Comparison of ENCODE assay signal across 17 cellular contexts in genomic region chr7:152056621-152057274, GRCh38. TPM values are rescaled to one million over a fixed set of nuclear protein-coding genes. Genes with fewer than 3 reads are reported as not detected.
DNase-seq lines count a peak whose midpoint lies in the region; ATAC-seq, FAIRE-seq and TF ChIP-seq lines count a peak whose summit lies in the region.
"Had no signal": no experiment of that assay in that cellular context is flagged by ENCODE, and none has a peak within 500 bp of the region (broad histone marks: within the 10 kb centered on the region; RNA-seq: fewer than 3 reads in every experiment).

No MANE protein-coding gene starts in this region.

- H3K4me2 ChIP-seq in H1 (ENCODE audit: insufficient read depth in 1 of 2, low read depth in 2 of 2, low read length in 2 of 2) (peak overlapping the region in 1 of 2 experiments; percentile 12; a peak in 1 of 4 replicates), neural progenitor cell (peak overlapping the region; percentile 35)

- no peak for TF ChIP-seq CTCF in H1 (IDR thresholded peaks at IDR 0.05; ENCODE audit: control extremely low read depth in 1 of 3, insufficient read depth in 1 of 3, low read depth in 1 of 3, low read length in 3 of 3)
- no peak for TF ChIP-seq CTCF in neural progenitor cell (IDR thresholded peaks at IDR 0.05)

- 36% methylated on average over 3 of the region's 3 CpGs; no CpG with 5 or more reads in 1 of the 2 experiments for WGBS in H1 (ENCODE audit: extremely low coverage in 1 of 2, insufficient coverage in 1 of 2, insufficient read length in 1 of 2, insufficient replicate concordance in 2 of 2, low coverage in 1 of 2, low lambda C conversion rate in 2 of 2, missing lambda C conversion rate in 1 of 2), 2 experiments

- no peaks in the 10 kb centered on the region; a peak in 1 of 8 replicates for H3K36me3 ChIP-seq in H1 (ENCODE audit: control insufficient read depth in 2 of 4, insufficient read depth in 4 of 4, low read length in 3 of 4)
- no peaks in the 10 kb centered on the region for H3K36me3 ChIP-seq in neural progenitor cell
- H3K36me3 ChIP-seq: HAP-1 had no signal

- H3K27me3 Mint-ChIP-seq in neural progenitor cell (ENCODE audit: insufficient read depth, low read depth) = no peaks in the 10 kb centered on the region
- H3K27me3 Mint-ChIP-seq: CD4-positive, alpha-beta memory T cell had no signal

- no peaks in the 10 kb centered on the region for H4K20me1 ChIP-seq in H1 (replicated peaks in 1 of 2; ENCODE audit: control insufficient read depth in 1 of 2, insufficient read depth in 2 of 2, low read length in 2 of 2)
- H4K20me1 ChIP-seq in neural progenitor cell (ENCODE audit: low read depth) = peaks cover 4% of the 10 kb centered on the region

- H2BK120ac ChIP-seq in H1 (replicated peaks; ENCODE audit: low read depth, low read length) = no peak overlapping the region

- no peak overlapping the region for H3K23ac ChIP-seq in H1 (ENCODE audit: insufficient read length)

- CTCF ChIA-PET in HEK293T (lab: Yijun Ruan, JAX) = no interaction called here
- CTCF ChIA-PET in H1 (lab: Charles Lee; ENCODE audit: partially characterized antibody) = interaction anchor here (1.5 kb wide), 1 partner anchor 20 kb away, joined by 5 read pairs; no protein-coding TSS in a partner anchor

- H4K5ac ChIP-seq in H1 (ENCODE audit: insufficient read length, low read depth, low read length) = no peak overlapping the region

- no peak overlapping the region for H3K4me3 Mint-ChIP-seq in neural progenitor cell
- H3K4me3 Mint-ChIP-seq: CD4-positive, alpha-beta memory T cell had no signal

- no peak overlapping the region for H2AFZ ChIP-seq in H1 (ENCODE audit: low read length)
- no peak overlapping the region for H2AFZ ChIP-seq in neural progenitor cell (replicated peaks)
- H2AFZ ChIP-seq: GM23248 had no signal

- peaks cover 12% of the 10 kb centered on the region for H3K9me3 Mint-ChIP-seq in neural progenitor cell

- no peak for TF ChIP-seq EP300 in H1 (IDR thresholded peaks at IDR 0.05; ENCODE audit: borderline replicate concordance in 1 of 2, low read depth in 2 of 2, low read length in 2 of 2)

- DNase-seq in HEK293T (ENCODE audit: extremely low spot score) (no peak), H1 (ENCODE audit: low read depth in 1 of 2, low spot score in 2 of 2) (no peak), neural progenitor cell (ENCODE audit: low spot score) (no peak), D341Med (ENCODE audit: low spot score) (no peak), NCI-H524 treated with DMSO at 0.1 percent for 48 hours (lab: John Stamatoyannopoulos, UW) (no peak)
- DNase-seq: C1 segment of cervical spinal cord; Calu3; CD4-positive, alpha-beta memory T cell; COR-L47; DMS153; DND-41; GM23248 had no signal

- H3K4me3 ChIP-seq in H1 (ENCODE audit: extremely low read depth in 1 of 4, insufficient read depth in 2 of 4, low read depth in 3 of 4, low read length in 4 of 4) (no peak overlapping the region), neural progenitor cell (no peak overlapping the region)
- H3K4me3 ChIP-seq: GM23248, HAP-1 had no signal

- TF ChIP-seq POLR2A in H1 (IDR thresholded peaks at IDR 0.05; ENCODE audit: control extremely low read depth in 1 of 2, low read depth in 2 of 2, low read length in 2 of 2) = no peak

- H3K79me1 ChIP-seq in H1 (ENCODE audit: low read depth, low read length) = no peaks in the 10 kb centered on the region

- H3K4me1 ChIP-seq in H1 (replicated peaks in 1 of 4; ENCODE audit: control insufficient read depth in 3 of 4, insufficient read depth in 4 of 4, low read length in 3 of 4) (peaks cover 0 to 9% (median 4%) of the 10 kb centered on the region in 4 experiments; a peak in 3 of 7 replicates), neural progenitor cell (peaks cover 12% of the 10 kb centered on the region)

- H2BK15ac ChIP-seq in H1 (ENCODE audit: low read length) = no peak overlapping the region

- 0 out of 2 replicates have a peak overlapping the region, but pooled peaks have one; percentile 62 for H4K8ac ChIP-seq in H1 (ENCODE audit: extremely low read depth, insufficient read depth, low read length)

- no peak for TF ChIP-seq RAD21 in H1 (IDR thresholded peaks at IDR 0.05 in 1 of 2, conservative IDR thresholded peaks at IDR 0.05 in 1 of 2; ENCODE audit: low read depth in 2 of 2, low read length in 2 of 2)

- H3K27ac Mint-ChIP-seq in neural progenitor cell = no peak overlapping the region
- H3K27ac Mint-ChIP-seq: CD4-positive, alpha-beta memory T cell had no signal

- peaks cover 3% of the 10 kb centered on the region for H3F3A ChIP-seq in neural progenitor cell (ENCODE audit: low read depth)

- no peak overlapping the region for H2BK12ac ChIP-seq in H1 (ENCODE audit: low read depth, low read length)

- POLR2A ChIA-PET in HEK293T (lab: Yijun Ruan, JAX) = no interaction called here
- POLR2A ChIA-PET in H1 (lab: Charles Lee; ENCODE audit: partially characterized antibody) = no interaction called here

- H3K9me3 ChIP-seq in H1 (ENCODE audit: insufficient read depth in 2 of 2, low read depth in 1 of 2, low read length in 1 of 2) = no peaks in the 10 kb centered on the region
- H3K9me3 ChIP-seq in neural progenitor cell (ENCODE audit: low read depth) = no peaks in the 10 kb centered on the region
- H3K9me3 ChIP-seq: HAP-1 had no signal

- H2BK5ac ChIP-seq in H1 (ENCODE audit: low read depth, low read length) = no peak overlapping the region

- H3K56ac ChIP-seq in H1 (replicated peaks; ENCODE audit: insufficient read length, low read depth, low read length) = no peak overlapping the region

- no peak overlapping the region for H3K18ac ChIP-seq in H1 (ENCODE audit: extremely low read depth, low read length)

- H3K4me1 Mint-ChIP-seq in neural progenitor cell = peaks cover 12% of the 10 kb centered on the region

- no peak overlapping the region for H3K27ac ChIP-seq in H1 (ENCODE audit: low read depth, low read length)
- H3K27ac ChIP-seq in neural progenitor cell = no peak overlapping the region
- H3K27ac ChIP-seq: GM23248 had no signal

- H4K91ac ChIP-seq in H1 (replicated peaks; ENCODE audit: insufficient read length, low read length) = no peak overlapping the region

- no peak overlapping the region for H3K9ac ChIP-seq in H1 (replicated peaks in 1 of 4; ENCODE audit: extremely low read depth in 1 of 4, low read depth in 3 of 4, low read length in 3 of 4)
- H3K9ac ChIP-seq in neural progenitor cell = no peak overlapping the region
- H3K9ac ChIP-seq: GM23248 had no signal

- peak; percentile 7 for FAIRE-seq in H1 (lab: Jason Lieb, UNC)
- FAIRE-seq: G401.6, GM12892, H54 had no signal

- H3K27me3 ChIP-seq in H1 (replicated peaks in 1 of 4; ENCODE audit: control insufficient read depth in 3 of 4, extremely low read depth in 1 of 4, insufficient read depth in 3 of 4, low read length in 3 of 4) = no peaks in the 10 kb centered on the region
- H3K27me3 ChIP-seq in neural progenitor cell = no peaks in the 10 kb centered on the region

- H3K23me2 ChIP-seq in H1 (ENCODE audit: low read depth, low read length) = no peaks in the 10 kb centered on the region

- no peak overlapping the region for H3K14ac ChIP-seq in H1 (ENCODE audit: insufficient read length)

- H3K79me2 ChIP-seq in H1 (ENCODE audit: control insufficient read depth in 1 of 2, insufficient read depth in 2 of 2, low read length in 2 of 2) = peaks cover 0 to 11% of the 10 kb centered on the region in 2 experiments; a peak in 1 of 4 replicates
- peaks cover 51% of the 10 kb centered on the region for H3K79me2 ChIP-seq in neural progenitor cell (ENCODE audit: low read depth)

- no peak overlapping the region for H2AK5ac ChIP-seq in H1 (ENCODE audit: low read depth, low read length)

- ATAC-seq in GM19328 (IDR thresholded peaks at IDR 0.05; ENCODE audit: unreplicated experiment) = no peak

- H3K36me3 Mint-ChIP-seq in neural progenitor cell = peaks cover 11% of the 10 kb centered on the region

- H2BK20ac ChIP-seq in H1 (ENCODE audit: low read length) = no peak overlapping the region

- H3K4ac ChIP-seq in H1 (replicated peaks; ENCODE audit: insufficient read length, low read depth, low read length) = no peak overlapping the region

TF ChIP-seq in HEK293T, 16 proteins besides CTCF, POLR2A, EP300 and RAD21:
- TF ChIP-seq L3MBTL2 (conservative IDR thresholded peaks at IDR 0.05) (no peak), TARDBP (IDR thresholded peaks at IDR 0.05) (no peak), CTBP1 (IDR thresholded peaks at IDR 0.05; ENCODE audit: borderline replicate concordance) (no peak), FOXA1 (IDR thresholded peaks at IDR 0.05) (no peak), NFRKB (IDR thresholded peaks at IDR 0.05) (no peak), ZNF384 (IDR thresholded peaks at IDR 0.05) (peak; percentile 60; the same call in 1 of the 2 replicates), FOXM1 (IDR thresholded peaks at IDR 0.05; ENCODE audit: borderline replicate concordance) (no peak), FOXK2 (IDR thresholded peaks at IDR 0.05) (no peak)

TF ChIP-seq in H1, 55 proteins besides CTCF, POLR2A, EP300 and RAD21 (continues in another document):
- TF ChIP-seq TCF12 (IDR thresholded peaks at IDR 0.05; ENCODE audit: low read depth, low read length) (0 out of 2 replicates have a peak, but pooled peaks have one; percentile 26), ASH2L (IDR thresholded peaks at IDR 0.05; ENCODE audit: low read length) (no peak), KDM1A (IDR thresholded peaks at IDR 0.05; ENCODE audit: borderline replicate concordance, low read length) (no peak), TEAD4 (IDR thresholded peaks at IDR 0.05; ENCODE audit: low read depth, low read length) (peak; percentile 86), TAF7 (optimal IDR thresholded peaks at IDR 0.05; ENCODE audit: borderline replicate concordance, low read depth, low read length) (no peak), SIN3A (conservative IDR thresholded peaks at IDR 0.05 in 1 of 2, IDR thresholded peaks at IDR 0.05 in 1 of 2; ENCODE audit: low read depth in 1 of 2, low read length in 2 of 2) (no peak), RFX5 (IDR thresholded peaks at IDR 0.05; ENCODE audit: borderline replicate concordance, low read depth, low read length) (no peak)
- TF ChIP-seq, protein P1, sequence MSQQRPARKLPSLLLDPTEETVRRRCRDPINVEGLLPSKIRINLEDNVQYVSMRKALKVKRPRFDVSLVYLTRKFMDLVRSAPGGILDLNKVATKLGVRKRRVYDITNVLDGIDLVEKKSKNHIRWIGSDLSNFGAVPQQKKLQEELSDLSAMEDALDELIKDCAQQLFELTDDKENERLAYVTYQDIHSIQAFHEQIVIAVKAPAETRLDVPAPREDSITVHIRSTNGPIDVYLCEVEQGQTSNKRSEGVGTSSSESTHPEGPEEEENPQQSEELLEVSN (IDR thresholded peaks at IDR 0.05) = no peak

RNA-seq across cellular contexts. Expression of gene GALNT11, which starts 31.3 kb away (rescaled TPM):
- 20.5 and 20.6 TPM in 2 replicates for total RNA-seq in H1 (2021; fragmentation: NEBNext Ultra II Directional; extraction: Animal tissue kit (Norgen Biotek cat#: 25700))
- polyA plus RNA-seq in H1 (2011; rRNA removed) = 19.0 and 23.2 TPM in 2 replicates
- 26.8 TPM for polyA plus RNA-seq in H1 (2011; cell fraction: cytosol; rRNA removed)
- 17.9 TPM for polyA plus RNA-seq in H1 (2011; cell fraction: nucleus; rRNA removed)
- 18.9 to 24.5 TPM (median 21.3 TPM) in 4 replicates for polyA plus RNA-seq in H1 (2012, experiment 1 of 2)
- 5.3 TPM for polyA plus RNA-seq in H1 (2012, experiment 2 of 2)
- polyA plus RNA-seq in H1 (2013, experiment 1 of 2) = 18.6 TPM
- polyA plus RNA-seq in H1 (2013, experiment 2 of 2) = 19.7 TPM
- 18.0 and 22.1 TPM in 2 replicates for polyA minus RNA-seq in H1 (2011; rRNA and poly(A)+ RNA removed)
- 11.7 TPM for polyA minus RNA-seq in H1 (2011; cell fraction: cytosol; rRNA and poly(A)+ RNA removed)
- 21.4 TPM for polyA minus RNA-seq in H1 (2011; cell fraction: nucleus; rRNA and poly(A)+ RNA removed)
- total RNA-seq in neural progenitor cell (ENCODE audit: low replicate concordance) = 60.4 and 65.5 TPM in 2 replicates
